32 cellular contexts compared by ENCODE assay signal in genomic region chr20:1022871-1023270, GRCh38. TPM values are rescaled to one million over a fixed set of nuclear protein-coding genes. Genes with fewer than 3 reads are reported as not detected.
"Had no signal": no experiment of that assay in that cellular context is flagged by ENCODE, and none has a peak within 500 bp of the region (broad histone marks: within the 10 kb centered on the region; RNA-seq: fewer than 3 reads in every experiment).

No MANE protein-coding gene starts in this region.

- DNase-seq: stimulated activated CD4-positive, alpha-beta T cell treated with anti-CD3 and anti-CD28 coated beads, Interleukin-2, amount 100 ng/mL, for 48 hours; stimulated activated CD4-positive, alpha-beta T cell treated with anti-CD3 and anti-CD28 coated beads, Interleukin-4, amount 100 ng/mL, for 1 hour; stimulated activated CD4-positive, alpha-beta T cell treated with anti-CD3 and anti-CD28 coated beads, Interleukin-4, amount 100 ng/mL, for 24 hours; stimulated activated CD4-positive, alpha-beta T cell treated with anti-CD3 and anti-CD28 coated beads, Interleukin-4, amount 100 ng/mL, for 4 hours; stimulated activated CD8-positive, alpha-beta memory T cell treated with anti-CD3 and anti-CD28 coated beads, Interleukin-4, amount 100 ng/mL, for 48 hours; stimulated activated naive B cell treated with anti-CD40 and anti-IgM and Interleukin-4, amounts not matched to agents 10 μg/mL and 1 μg/mL and 100 μg/mL, for 72 hours; stimulated activated naive CD4-positive, alpha-beta T cell; stimulated activated naive CD4-positive, alpha-beta T cell treated with Interleukin-2 at 50 U/mL for 16 hours; stimulated activated naive CD8-positive, alpha-beta T cell treated with anti-CD3 and anti-CD28 coated beads, Interleukin-15, amount 100 ng/mL, for 72 hours; stimulated activated naive CD8-positive, alpha-beta T cell treated with anti-CD3 and anti-CD28 coated beads, Interleukin-15, Interleukin-2, amounts not matched to agents 100 U/mL and 50 U/mL, for 24 hours; stomach; substantia nigra; testis; thyroid gland; tibial artery; transverse colon; trophoblast cell; upper lobe of left lung; upper lobe of right lung; uterus had no signal

- H3K36me3 Mint-ChIP-seq: stimulated activated effector memory CD8-positive, alpha-beta T cell treated with anti-CD3 and anti-CD28 coated beads, Interleukin-12 subunit alpha, Interleukin-12 subunit beta, amount 100 ng/mL, for 72 hours; stimulated activated memory B cell treated with anti-CD40 and anti-IgM and Interleukin-4, amounts not matched to agents 10 μg/mL and 1 μg/mL and 100 μg/mL, for 72 hours; type B pancreatic cell had no signal

- H3K9me3 ChIP-seq: stomach, suprapubic skin, testis, thoracic aorta, thyroid gland, tibial artery, tibial nerve, transverse colon, upper lobe of left lung, upper lobe of right lung, uterus, vagina had no signal

- H3K27me3 ChIP-seq: stomach, suprapubic skin, testis, thyroid gland, tibial artery, tibial nerve, transverse colon, upper lobe of left lung, upper lobe of right lung, uterus, vagina had no signal

- H3K4me1 ChIP-seq: stomach, suprapubic skin, testis, thyroid gland, tibial artery, tibial nerve, transverse colon, upper lobe of left lung, upper lobe of right lung, uterus, vagina had no signal

- H3K27me3 Mint-ChIP-seq: stimulated activated naive CD8-positive, alpha-beta T cell treated with anti-CD3 and anti-CD28 coated beads, Interleukin-15, amount 100 ng/mL, for 72 hours had no signal

- H3K4me1 Mint-ChIP-seq: stimulated activated effector memory CD8-positive, alpha-beta T cell treated with anti-CD3 and anti-CD28 coated beads, Interleukin-12 subunit alpha, Interleukin-12 subunit beta, amount 100 ng/mL, for 72 hours; stimulated activated memory B cell treated with anti-CD40 and anti-IgM and Interleukin-4, amounts not matched to agents 10 μg/mL and 1 μg/mL and 100 μg/mL, for 72 hours; stimulated activated naive B cell treated with anti-CD40 and anti-IgM and Interleukin-4, amounts not matched to agents 10 μg/mL and 1 μg/mL and 100 μg/mL, for 72 hours; stimulated activated naive CD8-positive, alpha-beta T cell treated with anti-CD3 and anti-CD28 coated beads, Interleukin-15, amount 100 ng/mL, for 72 hours had no signal

- ATAC-seq: stimulated activated effector memory CD8-positive, alpha-beta T cell treated with anti-CD3 and anti-CD28 coated beads, Interleukin-12 subunit alpha, Interleukin-12 subunit beta, amount 100 ng/mL, for 72 hours; stimulated activated memory B cell treated with anti-CD40 and anti-IgM and Interleukin-4, amounts not matched to agents 10 μg/mL and 1 μg/mL and 100 μg/mL, for 72 hours; stimulated activated naive B cell treated with anti-CD40 and anti-IgM and Interleukin-4, amounts not matched to agents 10 μg/mL and 1 μg/mL and 100 μg/mL, for 72 hours; stimulated activated naive CD8-positive, alpha-beta T cell treated with anti-CD3 and anti-CD28 coated beads, Interleukin-15, amount 100 ng/mL, for 72 hours; stimulated activated naive CD8-positive, alpha-beta T cell treated with anti-CD3 and anti-CD28 coated beads, Interleukin-15, Interleukin-2, amounts not matched to agents 100 U/mL and 50 U/mL, for 24 hours; upper lobe of right lung had no signal

- H3K4me3 Mint-ChIP-seq: stimulated activated effector memory CD8-positive, alpha-beta T cell treated with anti-CD3 and anti-CD28 coated beads, Interleukin-12 subunit alpha, Interleukin-12 subunit beta, amount 100 ng/mL, for 72 hours; stimulated activated memory B cell treated with anti-CD40 and anti-IgM and Interleukin-4, amounts not matched to agents 10 μg/mL and 1 μg/mL and 100 μg/mL, for 72 hours; stimulated activated naive B cell treated with anti-CD40 and anti-IgM and Interleukin-4, amounts not matched to agents 10 μg/mL and 1 μg/mL and 100 μg/mL, for 72 hours; stimulated activated naive CD8-positive, alpha-beta T cell treated with anti-CD3 and anti-CD28 coated beads, Interleukin-15, amount 100 ng/mL, for 72 hours; stimulated activated naive CD8-positive, alpha-beta T cell treated with anti-CD3 and anti-CD28 coated beads, Interleukin-15, Interleukin-2, amounts not matched to agents 100 ng/mL and 50 ng/mL, for 24 hours; type B pancreatic cell had no signal

- H3K27ac Mint-ChIP-seq: stimulated activated effector memory CD8-positive, alpha-beta T cell treated with anti-CD3 and anti-CD28 coated beads, Interleukin-12 subunit alpha, Interleukin-12 subunit beta, amount 100 ng/mL, for 72 hours; stimulated activated memory B cell treated with anti-CD40 and anti-IgM and Interleukin-4, amounts not matched to agents 10 μg/mL and 1 μg/mL and 100 μg/mL, for 72 hours; stimulated activated naive B cell treated with anti-CD40 and anti-IgM and Interleukin-4, amounts not matched to agents 10 μg/mL and 1 μg/mL and 100 μg/mL, for 72 hours; stimulated activated naive CD8-positive, alpha-beta T cell treated with anti-CD3 and anti-CD28 coated beads, Interleukin-15, amount 100 ng/mL, for 72 hours; stimulated activated naive CD8-positive, alpha-beta T cell treated with anti-CD3 and anti-CD28 coated beads, Interleukin-15, Interleukin-2, amounts not matched to agents 100 ng/mL and 50 ng/mL, for 24 hours; type B pancreatic cell had no signal

- H3K9me3 Mint-ChIP-seq: stimulated activated effector memory CD8-positive, alpha-beta T cell treated with anti-CD3 and anti-CD28 coated beads, Interleukin-12 subunit alpha, Interleukin-12 subunit beta, amount 100 ng/mL, for 72 hours; stimulated activated naive B cell treated with anti-CD40 and anti-IgM and Interleukin-4, amounts not matched to agents 10 μg/mL and 1 μg/mL and 100 μg/mL, for 72 hours; stimulated activated naive CD8-positive, alpha-beta T cell treated with anti-CD3 and anti-CD28 coated beads, Interleukin-15, amount 100 ng/mL, for 72 hours; stimulated activated naive CD8-positive, alpha-beta T cell treated with anti-CD3 and anti-CD28 coated beads, Interleukin-15, Interleukin-2, amounts not matched to agents 100 ng/mL and 50 ng/mL, for 24 hours; type B pancreatic cell had no signal

- H3K36me3 ChIP-seq: stomach, suprapubic skin, thoracic aorta, thyroid gland, tibial artery, tibial nerve, transverse colon, upper lobe of left lung, upper lobe of right lung, uterus, vagina had no signal

- H3K27ac ChIP-seq: stomach, suprapubic skin, testis, thoracic aorta, thyroid gland, tibial artery, tibial nerve, transverse colon, upper lobe of left lung, upper lobe of right lung, uterus, vagina had no signal

- FAIRE-seq: urothelium cell line had no signal

- H3K4me3 ChIP-seq: stomach, suprapubic skin, testis, thoracic aorta, thyroid gland, tibial artery, tibial nerve, transverse colon, upper lobe of left lung, upper lobe of right lung, uterus, vagina had no signal

RNA-seq across cellular contexts. Expression of gene RSPO4, which starts 20.8 kb away (rescaled TPM):
- total RNA-seq: stomach, temporal lobe, thoracic aorta, transverse colon, ureter, urinary bladder, vagina had no signal
